ENCODE assay signal across 1 cellular context in genomic region chr18:36527740-36528455, GRCh38.
A peak's percentile ranks its signal among the peaks of the same experiment; 100 is the strongest.
TF ChIP-seq lines count a peak whose summit lies in the region.

No MANE protein-coding gene starts in this region.

TF ChIP-seq in K562, 482 proteins besides CTCF, POLR2A, EP300 and RAD21:
- TF ChIP-seq ZNF407 (IDR thresholded peaks at IDR 0.05; ENCODE audit: low read depth) = peak; percentile 65; the same call in 1 of the 2 replicates
- no peak for TF ChIP-seq ZNF655 (CRISPR knock-in tag; IDR thresholded peaks at IDR 0.05)
- no peak for TF ChIP-seq ZC3H8 (IDR thresholded peaks at IDR 0.05)
- TF ChIP-seq MYBL2 (IDR thresholded peaks at IDR 0.05; ENCODE audit: low read depth) = no peak
- TF ChIP-seq MYBL2 (CRISPR knock-in tag; IDR thresholded peaks at IDR 0.05; ENCODE audit: borderline replicate concordance) = no peak
- TF ChIP-seq FOS (IDR thresholded peaks at IDR 0.05; ENCODE audit: extremely low read depth, insufficient read length) = no peak
- TF ChIP-seq, protein P1, sequence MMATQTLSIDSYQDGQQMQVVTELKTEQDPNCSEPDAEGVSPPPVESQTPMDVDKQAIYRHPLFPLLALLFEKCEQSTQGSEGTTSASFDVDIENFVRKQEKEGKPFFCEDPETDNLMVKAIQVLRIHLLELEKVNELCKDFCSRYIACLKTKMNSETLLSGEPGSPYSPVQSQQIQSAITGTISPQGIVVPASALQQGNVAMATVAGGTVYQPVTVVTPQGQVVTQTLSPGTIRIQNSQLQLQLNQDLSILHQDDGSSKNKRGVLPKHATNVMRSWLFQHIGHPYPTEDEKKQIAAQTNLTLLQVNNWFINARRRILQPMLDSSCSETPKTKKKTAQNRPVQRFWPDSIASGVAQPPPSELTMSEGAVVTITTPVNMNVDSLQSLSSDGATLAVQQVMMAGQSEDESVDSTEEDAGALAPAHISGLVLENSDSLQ (IDR thresholded peaks at IDR 0.05) = no peak
- TF ChIP-seq BMI1 (IDR thresholded peaks at IDR 0.05; ENCODE audit: low read length) = no peak
- no peak for TF ChIP-seq FOXJ2 (tag; IDR thresholded peaks at IDR 0.05)
- TF ChIP-seq FOXM1 (IDR thresholded peaks at IDR 0.05; ENCODE audit: low read depth) = no peak
- no peak for TF ChIP-seq FOXM1 (CRISPR knock-in tag; IDR thresholded peaks at IDR 0.05; ENCODE audit: low read depth)
